1 cellular context compared by ENCODE assay signal in genomic region chr6:153553627-153554026, GRCh38.
TF ChIP-seq lines count a peak whose summit lies in the region.

No MANE protein-coding gene starts in this region.

TF ChIP-seq in HepG2, 621 proteins besides CTCF, POLR2A, EP300 and RAD21 (continued from another document):
- no peak for TF ChIP-seq PATZ1 (CRISPR knock-in tag; IDR thresholded peaks at IDR 0.05)
- no peak for TF ChIP-seq ZNF431 (CRISPR knock-in tag; IDR thresholded peaks at IDR 0.05; ENCODE audit: borderline replicate concordance, low read depth)
- TF ChIP-seq ZNF205 (CRISPR knock-in tag; IDR thresholded peaks at IDR 0.05), result no peak
- no peak for TF ChIP-seq ZNF674 (CRISPR knock-in tag; IDR thresholded peaks at IDR 0.05; ENCODE audit: low read depth)
- no peak for TF ChIP-seq ZNF83 (CRISPR knock-in tag; IDR thresholded peaks at IDR 0.05; ENCODE audit: borderline replicate concordance)
- no peak for TF ChIP-seq ONECUT2 (CRISPR knock-in tag; IDR thresholded peaks at IDR 0.05)
